Comparison of ENCODE assay signal across 17 cellular contexts in genomic region chr12:56286044-56286830, GRCh38. TPM values are rescaled to one million over a fixed set of nuclear protein-coding genes. Genes with fewer than 3 reads are reported as not detected.
DNase-seq lines count a peak whose midpoint lies in the region; ATAC-seq and TF ChIP-seq lines count a peak whose summit lies in the region.
"Had no signal": no experiment of that assay in that cellular context is flagged by ENCODE, and none has a peak within 500 bp of the region (broad histone marks: within the 10 kb centered on the region; RNA-seq: fewer than 3 reads in every experiment).

No MANE protein-coding gene starts in this region.

- H3K4me3 Mint-ChIP-seq in naive B cell: no peak overlapping the region
- H3K4me3 Mint-ChIP-seq: central memory CD8-positive, alpha-beta T cell; endodermal cell; H9; T-helper 2 cell treated with Interferon-gamma antibody and Interleukin-4, amounts not matched to agents 5 μg/mL and 100 μg/mL, for 36 hours had no signal

- H3K27ac ChIP-seq in 22Rv1: 0 out of 2 replicates have a peak overlapping the region, but pooled peaks have one; percentile 8

- no peak for ATAC-seq in naive B cell (ENCODE audit: low read depth in 2 of 2)
- ATAC-seq in GM21367 (IDR thresholded peaks at IDR 0.05; ENCODE audit: unreplicated experiment): no peak
- ATAC-seq in esophagus mucosa: no peak

- DNase-seq in Caki2 (ENCODE audit: low read depth) (peak; percentile 22), choroid plexus epithelial cell (ENCODE audit: low read depth) (peak; percentile 16), naive B cell (no peak), anterior cingulate cortex (lab: John Stamatoyannopoulos, UW) (no peak), DMS53 (lab: John Stamatoyannopoulos, UW) (no peak)
- DNase-seq: activated CD4-positive, alpha-beta T cell treated with anti-CD3 and anti-CD28 coated beads for 1 hour; activated CD8-positive, alpha-beta memory T cell treated with anti-CD3 and anti-CD28 coated beads, Interleukin-2, amount 50 U/mL, for 48 hours; DMS 273 treated with DMSO at 0.1 percent for 48 hours; endodermal cell; H9; NCI-H345; stimulated activated CD4-positive, alpha-beta T cell treated with anti-CD3 and anti-CD28 coated beads, Interleukin-4, amount 100 ng/mL, for 1 hour had no signal

- TF ChIP-seq CTCF in 22Rv1 (IDR thresholded peaks at IDR 0.05): no peak
- no peak for TF ChIP-seq CTCF in choroid plexus epithelial cell (conservative IDR thresholded peaks at IDR 0.05; ENCODE audit: low read depth, low read length)

- H3K4me1 Mint-ChIP-seq in naive B cell: peaks cover 1 to 14% (median 3%) of the 10 kb centered on the region in 3 donors

- in situ Hi-C loops in Caki2 (cut with HindIII; ENCODE audit: low pct_unique_long_range_greater_than_20kb, low sequenced_read_pairs): no loop called here

- no peak overlapping the region for H3K4me3 ChIP-seq in choroid plexus epithelial cell (ENCODE audit: low read depth, low read length)

- H3K9me3 Mint-ChIP-seq in naive B cell: no peaks in the 10 kb centered on the region
- H3K9me3 Mint-ChIP-seq: central memory CD8-positive, alpha-beta T cell; endodermal cell; H9; T-helper 2 cell treated with Interferon-gamma antibody and Interleukin-4, amounts not matched to agents 5 μg/mL and 100 μg/mL, for 36 hours had no signal

- H3K27ac Mint-ChIP-seq in naive B cell: peak overlapping the region in 4 of 6 donors; percentile 6 to 83 (median 50)
- H3K27ac Mint-ChIP-seq: T-helper 2 cell treated with Interferon-gamma antibody and Interleukin-4, amounts not matched to agents 5 μg/mL and 100 μg/mL, for 36 hours had no signal

- no peaks in the 10 kb centered on the region for H3K27me3 Mint-ChIP-seq in naive B cell
- H3K27me3 Mint-ChIP-seq: central memory CD8-positive, alpha-beta T cell had no signal

- peaks cover 8 to 15% of the 10 kb centered on the region in 2 donors for H3K36me3 Mint-ChIP-seq in naive B cell

RNA-seq across cellular contexts. Expression of gene CS, which starts 13.9 kb away (rescaled TPM):
- total RNA-seq in Caki2 (2014; rRNA removed; shearing (Covaris generic); ENCODE audit: low replicate concordance): 73.6 and 84.6 TPM in 2 replicates
- 10 to 100 TPM; 60.8 to 88.7 (median 72.1) TPM for polyA plus RNA-seq in naive B cell (ENCODE audit: low read depth in 6 of 6)
- 215 TPM for total RNA-seq in esophagus mucosa

RNA-seq across cellular contexts. Expression of gene COQ10A, which starts 19.5 kb away (rescaled TPM):
- 21.7 and 25.1 TPM in 2 replicates for total RNA-seq in Caki2 (2014; rRNA removed; shearing (Covaris generic); ENCODE audit: low replicate concordance)
- polyA plus RNA-seq in naive B cell (ENCODE audit: low read depth in 6 of 6): 10 to 100 TPM in 5 of 6 donors, 1 to 10 TPM in 1; 9.5 to 16.6 (median 14.2) TPM
- 3.1 TPM for total RNA-seq in esophagus mucosa

RNA-seq across cellular contexts. Expression of gene ANKRD52, which starts 28.1 kb away (rescaled TPM):
- 15.1 and 15.7 TPM in 2 replicates for total RNA-seq in Caki2 (2014; rRNA removed; shearing (Covaris generic); ENCODE audit: low replicate concordance)
- 10 to 100 TPM in 3 of 6 donors, 1 to 10 TPM in 3; 2.3 to 13.2 (median 8.0) TPM for polyA plus RNA-seq in naive B cell (ENCODE audit: low read depth in 6 of 6)
- 19.8 TPM for total RNA-seq in esophagus mucosa

RNA-seq across cellular contexts. Expression of gene CNPY2, which starts 29.6 kb away (rescaled TPM):
- total RNA-seq in Caki2 (2014; rRNA removed; shearing (Covaris generic); ENCODE audit: low replicate concordance): 244 and 346 TPM in 2 replicates
- polyA plus RNA-seq in naive B cell (ENCODE audit: low read depth in 6 of 6): 100 to 1,000 TPM; 134 to 210 (median 152) TPM
- 67.7 TPM for total RNA-seq in esophagus mucosa

RNA-seq across cellular contexts. Expression of gene PAN2, which starts 47.6 kb away (rescaled TPM):
- total RNA-seq in Caki2 (2014; rRNA removed; shearing (Covaris generic); ENCODE audit: low replicate concordance): 29.0 and 59.6 TPM in 2 replicates
- 10 to 100 TPM in 5 of 6 donors, 1 to 10 TPM in 1; 10.0 to 15.3 (median 13.6) TPM for polyA plus RNA-seq in naive B cell (ENCODE audit: low read depth in 6 of 6)
- 21.4 TPM for total RNA-seq in esophagus mucosa

Comparison
In these comparisons a context has a peak if more than half of its experiments do, and no peak if none do; other contexts are left out.
1. DNase-seq: peak in Caki2 (single experiment) and choroid plexus epithelial cell (single experiment); none in naive B cell (single experiment), anterior cingulate cortex (0 of 58) and DMS53 (single experiment).